Comparison of ENCODE assay signal across 27 cellular contexts in the genomic region with DNA sequence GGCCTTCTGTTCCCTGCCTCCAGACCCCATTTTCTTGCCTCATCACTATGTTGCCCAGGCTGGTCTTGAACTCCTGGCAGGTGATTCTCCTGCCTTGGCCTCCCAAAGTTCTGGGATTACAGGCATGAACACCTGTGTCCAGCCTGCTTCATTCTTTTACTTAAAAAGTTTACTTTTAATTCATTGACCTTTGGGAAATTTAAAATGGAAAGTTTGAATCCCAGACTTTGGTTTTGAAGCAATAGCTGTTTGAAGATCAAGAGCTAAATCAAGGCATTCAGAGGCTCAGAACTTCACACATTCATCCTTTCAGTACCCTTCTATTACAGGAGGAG.
DNase-seq lines count a peak whose midpoint lies in the region; ATAC-seq, FAIRE-seq and TF ChIP-seq lines count a peak whose summit lies in the region.
"Had no signal": no experiment of that assay in that cellular context is flagged by ENCODE, and none has a peak within 500 bp of the region (broad histone marks: within the 10 kb centered on the region; RNA-seq: fewer than 3 reads in every experiment).

No MANE protein-coding gene starts in this region.

- H3K27me3 Mint-ChIP-seq in GM23338 (ENCODE audit: insufficient read depth, low read depth, poor library complexity) (no peaks in the 10 kb centered on the region), neural progenitor cell (ENCODE audit: insufficient read depth, low read depth) (peaks cover 2% of the 10 kb centered on the region)
- H3K27me3 Mint-ChIP-seq: CD4-positive, alpha-beta memory T cell; stimulated activated naive CD8-positive, alpha-beta T cell treated with anti-CD3 and anti-CD28 coated beads, Interleukin-15, amount 100 ng/mL, for 72 hours; T-cell had no signal

- BruUV-seq in mammary epithelial cell (replicated peaks; lab: Mats Ljungman, UMichigan), result no TSS peak

- H3K4me3 Mint-ChIP-seq in GM23338 (no peak overlapping the region), neural progenitor cell (no peak overlapping the region)
- H3K4me3 Mint-ChIP-seq: activated T-cell treated with anti-CD3 and anti-CD28 coated beads, Interleukin-2, amount 50 U/mL, for 4 hours; CD4-positive, alpha-beta memory T cell; mesothelial cell of epicardium; natural killer cell treated with Interleukin-12 subunit alpha and Interleukin-12 subunit beta and Interleukin-15 and Interleukin-18, amount 100 ng/mL, for 72 hours; stimulated activated naive CD8-positive, alpha-beta T cell treated with anti-CD3 and anti-CD28 coated beads, Interleukin-15, amount 100 ng/mL, for 72 hours; T-cell had no signal

- H3K9me3 ChIP-seq in mammary epithelial cell (replicated peaks; ENCODE audit: insufficient read depth, low read length) (no peaks in the 10 kb centered on the region), neural progenitor cell (ENCODE audit: low read depth) (no peaks in the 10 kb centered on the region), subcutaneous abdominal adipose tissue (ENCODE audit: control insufficient read depth in 5 of 5, low read length in 5 of 5) (no peaks in the 10 kb centered on the region), kidney (ENCODE audit: control insufficient read depth in 1 of 2, low read length in 2 of 2) (no peaks in the 10 kb centered on the region)
- H3K9me3 ChIP-seq: heart right ventricle, prostate gland had no signal

- H3K4me2 ChIP-seq in GM23338, result no peak overlapping the region
- no peak overlapping the region for H3K4me2 ChIP-seq in mammary epithelial cell (ENCODE audit: insufficient read depth, low read depth, low read length)
- no peak overlapping the region for H3K4me2 ChIP-seq in neural progenitor cell

- H3K79me2 ChIP-seq in GM23338 (replicated peaks; ENCODE audit: insufficient read depth), result no peaks in the 10 kb centered on the region
- H3K79me2 ChIP-seq in mammary epithelial cell (ENCODE audit: insufficient read depth, low read length), result no peaks in the 10 kb centered on the region
- no peaks in the 10 kb centered on the region for H3K79me2 ChIP-seq in neural progenitor cell (ENCODE audit: low read depth)

- H3K9ac ChIP-seq in mammary epithelial cell (ENCODE audit: insufficient read depth, low read length) (no peak overlapping the region), neural progenitor cell (no peak overlapping the region), subcutaneous abdominal adipose tissue (ENCODE audit: low read length in 5 of 5) (peak overlapping the region in 1 of 5 donors; percentile 9), kidney (ENCODE audit: low read length in 2 of 2) (no peak overlapping the region)

- H3K36me3 Mint-ChIP-seq in GM23338 (ENCODE audit: low read depth) (no peaks in the 10 kb centered on the region), neural progenitor cell (no peaks in the 10 kb centered on the region)
- H3K36me3 Mint-ChIP-seq: CD4-positive, alpha-beta memory T cell; mesothelial cell of epicardium; natural killer cell treated with Interleukin-12 subunit alpha and Interleukin-12 subunit beta and Interleukin-15 and Interleukin-18, amount 100 ng/mL, for 72 hours; T-cell had no signal

- DNase-seq in GM23338 (ENCODE audit: low spot score) (no peak), mammary epithelial cell (no peak), neural progenitor cell (ENCODE audit: low spot score) (no peak), kidney (no peak), SHP77 (lab: John Stamatoyannopoulos, UW) (no peak)
- DNase-seq: activated CD4-positive, alpha-beta T cell treated with anti-CD3 and anti-CD28 coated beads for 4 hours; activated naive CD4-positive, alpha-beta T cell treated with Interleukin-2 at 50 U/mL for 16 hours; activated T-cell treated with anti-CD3 and anti-CD28 coated beads, Interleukin-2, amount 50 U/mL, for 4 hours; amygdala; caudate nucleus; CD4-positive, alpha-beta memory T cell; heart right ventricle; NCI-H1048; NCI-H1930; NCI-H774; stimulated activated CD4-positive, alpha-beta T cell treated with anti-CD3 and anti-CD28 coated beads, Interleukin-12 subunit alpha, Interleukin-12 subunit beta, amount 100 ng/mL, for 4 hours; stimulated activated CD4-positive, alpha-beta T cell treated with anti-CD3 and anti-CD28 coated beads, Interleukin-4, amount 100 ng/mL, for 4 hours; stimulated activated naive CD8-positive, alpha-beta T cell treated with anti-CD3 and anti-CD28 coated beads, Interleukin-15, amount 100 ng/mL, for 72 hours; T-cell had no signal

- H3K36me3 ChIP-seq in GM23338 (ENCODE audit: insufficient read depth) (no peaks in the 10 kb centered on the region), mammary epithelial cell (ENCODE audit: insufficient read depth, low read length) (no peaks in the 10 kb centered on the region), neural progenitor cell (no peaks in the 10 kb centered on the region), subcutaneous abdominal adipose tissue (ENCODE audit: control insufficient read depth in 5 of 5, insufficient read depth in 5 of 5, low read length in 5 of 5) (no peaks in the 10 kb centered on the region), kidney (ENCODE audit: control insufficient read depth in 1 of 2, insufficient read depth in 2 of 2, low read length in 2 of 2) (no peaks in the 10 kb centered on the region)
- H3K36me3 ChIP-seq: heart right ventricle, prostate gland had no signal

- no peaks in the 10 kb centered on the region for H3K27me3 ChIP-seq in GM23338 (ENCODE audit: insufficient read depth)
- no peaks in the 10 kb centered on the region for H3K27me3 ChIP-seq in mammary epithelial cell (ENCODE audit: insufficient read depth, low read length)
- no peaks in the 10 kb centered on the region for H3K27me3 ChIP-seq in neural progenitor cell
- H3K27me3 ChIP-seq in subcutaneous abdominal adipose tissue (ENCODE audit: control insufficient read depth in 5 of 5, insufficient read depth in 4 of 5, low read length in 5 of 5), result no peaks in the 10 kb centered on the region
- H3K27me3 ChIP-seq: heart right ventricle had no signal

- H3K4me1 Mint-ChIP-seq in GM23338, result peaks cover 13% of the 10 kb centered on the region; the same call in 2 of the 3 replicates
- H3K4me1 Mint-ChIP-seq in neural progenitor cell, result peaks cover 16% of the 10 kb centered on the region
- H3K4me1 Mint-ChIP-seq: CD4-positive, alpha-beta memory T cell; T-cell had no signal

- H3K27ac ChIP-seq in GM23338 (ENCODE audit: low read depth) (no peak overlapping the region), mammary epithelial cell (ENCODE audit: insufficient read depth, low read depth, low read length) (no peak overlapping the region), neural progenitor cell (no peak overlapping the region), subcutaneous abdominal adipose tissue (ENCODE audit: low read depth, low read length) (peak overlapping the region; percentile 64), kidney (ENCODE audit: low read depth in 2 of 2, low read length in 2 of 2) (no peak overlapping the region)

- H3K27ac Mint-ChIP-seq in GM23338 (no peak overlapping the region), neural progenitor cell (no peak overlapping the region)
- H3K27ac Mint-ChIP-seq: CD4-positive, alpha-beta memory T cell; natural killer cell treated with Interleukin-12 subunit alpha and Interleukin-12 subunit beta and Interleukin-15 and Interleukin-18, amount 100 ng/mL, for 72 hours; stimulated activated naive CD8-positive, alpha-beta T cell treated with anti-CD3 and anti-CD28 coated beads, Interleukin-15, amount 100 ng/mL, for 72 hours; T-cell had no signal

- ATAC-seq in GM23338 (no peak), HG03460 (IDR thresholded peaks at IDR 0.05; ENCODE audit: unreplicated experiment) (no peak)
- ATAC-seq: activated T-cell treated with anti-CD3 and anti-CD28 coated beads, Interleukin-2, amount 50 U/mL, for 4 hours; natural killer cell treated with Interleukin-12 subunit alpha and Interleukin-12 subunit beta and Interleukin-15 and Interleukin-18, amount 100 ng/mL, for 72 hours; stimulated activated naive CD8-positive, alpha-beta T cell treated with anti-CD3 and anti-CD28 coated beads, Interleukin-15, amount 100 ng/mL, for 72 hours; T-cell had no signal

- CTCF ChIA-PET in mammary epithelial cell (lab: Charles Lee; ENCODE audit: low non-redundant PET), result no interaction called here

- H2AFZ ChIP-seq in GM23338 (peak overlapping the region; percentile 97), mammary epithelial cell (ENCODE audit: low read depth, low read length) (peak overlapping the region; percentile 66), neural progenitor cell (replicated peaks) (peak overlapping the region; percentile 75)

- dilution Hi-C loops in mammary epithelial cell (cut with HindIII; ENCODE audit: low sequenced_read_pairs), result no loop called here

- in situ Hi-C loops in mammary epithelial cell (cut with MboI; ENCODE audit: low sequenced_read_pairs in 2 of 2), result no loop called here

- H3K9me2 ChIP-seq in GM23338 (ENCODE audit: insufficient read depth), result peaks cover 5% of the 10 kb centered on the region; the same call in 1 of the 2 replicates

- no peak for FAIRE-seq in kidney (lab: Jason Lieb, UNC)
- FAIRE-seq: G401.6, GM18507, urothelium cell line had no signal

- H3K4me1 ChIP-seq in GM23338 (ENCODE audit: insufficient read depth), result peaks cover 5% of the 10 kb centered on the region; the same call in 1 of the 2 replicates
- H3K4me1 ChIP-seq in mammary epithelial cell (ENCODE audit: insufficient read depth, low read length), result peaks cover 11% of the 10 kb centered on the region
- peaks cover 15% of the 10 kb centered on the region for H3K4me1 ChIP-seq in neural progenitor cell
- peaks cover 0 to 42% (median 29%) of the 10 kb centered on the region in 5 donors for H3K4me1 ChIP-seq in subcutaneous abdominal adipose tissue (ENCODE audit: control insufficient read depth in 5 of 5, insufficient read depth in 5 of 5, low read length in 5 of 5)
- peaks cover 0 to 3% of the 10 kb centered on the region in 2 donors for H3K4me1 ChIP-seq in kidney (ENCODE audit: control insufficient read depth in 1 of 2, insufficient read depth in 1 of 2, low read depth in 1 of 2, low read length in 2 of 2)
- H3K4me1 ChIP-seq: prostate gland had no signal

- H4K20me1 ChIP-seq in GM23338 (replicated peaks; ENCODE audit: insufficient read depth) (no peaks in the 10 kb centered on the region), mammary epithelial cell (ENCODE audit: insufficient read depth, low read length) (no peaks in the 10 kb centered on the region), neural progenitor cell (ENCODE audit: low read depth) (no peaks in the 10 kb centered on the region)

- no peak for TF ChIP-seq CTCF in GM23338 (conservative IDR thresholded peaks at IDR 0.05; ENCODE audit: low read depth in 2 of 2)
- TF ChIP-seq CTCF in mammary epithelial cell (conservative IDR thresholded peaks at IDR 0.05 in 1 of 2, IDR thresholded peaks at IDR 0.05 in 1 of 2; ENCODE audit: extremely low read depth in 1 of 2, insufficient read depth in 1 of 2, low read depth in 1 of 2, low read length in 2 of 2), result no peak
- TF ChIP-seq CTCF in neural progenitor cell (IDR thresholded peaks at IDR 0.05), result no peak
- TF ChIP-seq CTCF in kidney (IDR thresholded peaks at IDR 0.05; ENCODE audit: borderline replicate concordance, extremely low read depth, insufficient read depth), result no peak

- H3K9me3 Mint-ChIP-seq in GM23338 (no peaks in the 10 kb centered on the region), neural progenitor cell (no peaks in the 10 kb centered on the region)
- H3K9me3 Mint-ChIP-seq: activated T-cell treated with anti-CD3 and anti-CD28 coated beads, Interleukin-2, amount 50 U/mL, for 4 hours; mesothelial cell of epicardium; natural killer cell treated with Interleukin-12 subunit alpha and Interleukin-12 subunit beta and Interleukin-15 and Interleukin-18, amount 100 ng/mL, for 72 hours; stimulated activated naive CD8-positive, alpha-beta T cell treated with anti-CD3 and anti-CD28 coated beads, Interleukin-15, amount 100 ng/mL, for 72 hours; T-cell had no signal

- intact Hi-C loops in mammary epithelial cell (cut with micrococcal nuclease) (loop anchor here (5.0 kb wide), 1 partner anchor 82 kb away; the partner anchor contains the start of gene SESTD1), kidney (cut with DNase I) (no loop called here)

- H3K4me3 ChIP-seq in GM23338 (no peak overlapping the region), mammary epithelial cell (replicated peaks in 1 of 3; ENCODE audit: insufficient read depth in 1 of 3, low read depth in 2 of 3, low read length in 3 of 3) (no peak overlapping the region), neural progenitor cell (no peak overlapping the region), subcutaneous abdominal adipose tissue (ENCODE audit: low read depth in 1 of 5, low read length in 5 of 5) (no peak overlapping the region), kidney (ENCODE audit: low read length in 2 of 2) (no peak overlapping the region)
- H3K4me3 ChIP-seq: heart right ventricle, prostate gland had no signal

- H3F3A ChIP-seq in GM23338 (replicated peaks; ENCODE audit: low read depth) (no peaks in the 10 kb centered on the region), neural progenitor cell (ENCODE audit: low read depth) (no peaks in the 10 kb centered on the region)
